Comparison of ENCODE assay signal across 20 cellular contexts in the genomic region with DNA sequence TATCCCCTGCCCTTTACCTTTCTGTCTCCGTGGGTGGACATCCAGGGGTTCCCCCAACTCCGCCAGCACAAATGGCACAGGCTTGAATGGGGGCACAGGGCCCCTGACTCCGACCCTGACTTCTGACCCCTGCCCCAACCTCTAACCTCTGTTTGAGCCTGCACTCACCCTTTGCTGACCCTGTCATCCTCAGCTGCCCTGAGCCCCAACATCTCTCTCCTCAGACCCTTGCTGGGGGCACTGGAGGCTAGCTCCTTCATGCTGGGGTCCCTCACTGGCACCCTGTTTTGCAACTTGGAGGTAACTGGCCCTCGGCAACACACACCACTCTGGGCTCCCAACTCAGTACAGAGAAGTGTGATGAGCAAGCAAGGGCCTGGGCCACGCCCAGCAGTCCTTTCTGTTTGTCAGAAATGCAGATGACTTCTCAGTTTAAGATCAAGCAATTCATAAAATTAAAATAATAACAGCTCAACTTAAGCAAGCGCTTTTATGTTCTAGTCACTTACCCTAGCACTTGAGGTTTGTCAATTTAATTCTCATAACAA. TPM values are rescaled to one million over a fixed set of nuclear protein-coding genes. Genes with fewer than 3 reads are reported as not detected.
A peak's percentile ranks its signal among the peaks of the same experiment; 100 is the strongest.
DNase-seq lines count a peak whose midpoint lies in the region; ATAC-seq and TF ChIP-seq lines count a peak whose summit lies in the region.
"Had no signal": no experiment of that assay in that cellular context is flagged by ENCODE, and none has a peak within 500 bp of the region (broad histone marks: within the 10 kb centered on the region; RNA-seq: fewer than 3 reads in every experiment).

No MANE protein-coding gene starts in this region.

- ATAC-seq in left lung (no peak), HG02798 (IDR thresholded peaks at IDR 0.05; ENCODE audit: poor library complexity, unreplicated experiment) (no peak)
- ATAC-seq: activated T-cell treated with anti-CD3 and anti-CD28 coated beads, Interleukin-2, amount 50 U/mL, for 72 hours; T-cell had no signal

- H3K4me3 ChIP-seq in breast epithelium (peak overlapping the region; percentile 9 to 69 (median 39)), left lung (peak overlapping the region in 1 of 2 donors; percentile 47), subcutaneous abdominal adipose tissue (ENCODE audit: low read depth in 1 of 5, low read length in 5 of 5) (peak overlapping the region in 4 of 5 donors; percentile 52 to 85 (median 72))

- H3K4me1 ChIP-seq in breast epithelium (no peaks in the 10 kb centered on the region), left lung (peaks cover 0 to 19% of the 10 kb centered on the region in 2 donors), subcutaneous abdominal adipose tissue (ENCODE audit: control insufficient read depth in 5 of 5, insufficient read depth in 5 of 5, low read length in 5 of 5) (peaks cover 13 to 60% (median 42%) of the 10 kb centered on the region in 5 donors)

- peak overlapping the region; percentile 12 to 87 for H3K27ac ChIP-seq in breast epithelium
- peak overlapping the region; percentile 81 to 85 for H3K27ac ChIP-seq in left lung
- H3K27ac ChIP-seq in subcutaneous abdominal adipose tissue (ENCODE audit: low read depth, low read length) = peak overlapping the region; percentile 83

- TF ChIP-seq CTCF in breast epithelium (IDR thresholded peaks at IDR 0.05) = no peak
- no peak for TF ChIP-seq CTCF in left lung (IDR thresholded peaks at IDR 0.05)

- peak overlapping the region; percentile 63 for H3K4me3 Mint-ChIP-seq in activated CD4-positive, alpha-beta memory T cell treated with anti-CD3 and anti-CD28 coated beads, Interleukin-2, amount 10 ng/mL, durations not matched to agents 7 days and 5 days
- no peak overlapping the region for H3K4me3 Mint-ChIP-seq in activated CD4-positive, alpha-beta memory T cell treated with anti-CD3 and anti-CD28 coated beads for 36 hours
- H3K4me3 Mint-ChIP-seq: activated T-cell treated with anti-CD3 and anti-CD28 coated beads, Interleukin-2, amount 50 U/mL, for 72 hours; CD4-positive, alpha-beta T cell; T-cell had no signal

- H3K9ac ChIP-seq in subcutaneous abdominal adipose tissue (ENCODE audit: low read length in 5 of 5) = peak overlapping the region in 2 of 5 donors; percentile 70 to 96

- H3K27ac Mint-ChIP-seq in activated CD4-positive, alpha-beta memory T cell treated with anti-CD3 and anti-CD28 coated beads, Interleukin-2, amount 10 ng/mL, durations not matched to agents 7 days and 5 days = no peak overlapping the region
- H3K27ac Mint-ChIP-seq in activated CD4-positive, alpha-beta memory T cell treated with anti-CD3 and anti-CD28 coated beads for 36 hours = no peak overlapping the region
- H3K27ac Mint-ChIP-seq: activated T-cell treated with anti-CD3 and anti-CD28 coated beads, Interleukin-2, amount 50 U/mL, for 72 hours; CD4-positive, alpha-beta T cell; T-cell had no signal

- CTCF ChIA-PET in activated CD4-positive, alpha-beta memory T cell treated with anti-CD3 and anti-CD28 coated beads, Interleukin-2, amount 10 ng/mL, durations not matched to agents 7 days and 5 days (lab: Charles Lee) = interaction anchor here (2.9 kb wide), 1 partner anchor 24 kb away, joined by 9 read pairs; no protein-coding TSS in a partner anchor
- CTCF ChIA-PET in activated CD4-positive, alpha-beta memory T cell treated with anti-CD3 and anti-CD28 coated beads for 36 hours (lab: Charles Lee) = no interaction called here

- peaks cover 6% of the 10 kb centered on the region for H3K27me3 Mint-ChIP-seq in activated CD4-positive, alpha-beta memory T cell treated with anti-CD3 and anti-CD28 coated beads, Interleukin-2, amount 10 ng/mL, durations not matched to agents 7 days and 5 days
- peaks cover 6% of the 10 kb centered on the region for H3K27me3 Mint-ChIP-seq in activated CD4-positive, alpha-beta memory T cell treated with anti-CD3 and anti-CD28 coated beads for 36 hours

- intact Hi-C loops in activated CD4-positive, alpha-beta memory T cell treated with anti-CD3 and anti-CD28 coated beads for 36 hours (cut with micrococcal nuclease) = no loop called here
- intact Hi-C loops in breast epithelium (cut with DNase I; ENCODE audit: low total_unique reads) = no loop called here
- intact Hi-C loops in left lung (cut with DNase I) = no loop called here

- H3K36me3 ChIP-seq in breast epithelium (no peaks in the 10 kb centered on the region), left lung (no peaks in the 10 kb centered on the region), subcutaneous abdominal adipose tissue (ENCODE audit: control insufficient read depth in 5 of 5, insufficient read depth in 5 of 5, low read length in 5 of 5) (peaks cover 0 to 9% (median 6%) of the 10 kb centered on the region in 5 donors)
- H3K36me3 ChIP-seq: thyroid gland had no signal

- H3K9me3 ChIP-seq in breast epithelium = no peaks in the 10 kb centered on the region
- H3K9me3 ChIP-seq in left lung = no peaks in the 10 kb centered on the region
- H3K9me3 ChIP-seq in subcutaneous abdominal adipose tissue (ENCODE audit: control insufficient read depth in 5 of 5, low read length in 5 of 5) = no peaks in the 10 kb centered on the region
- H3K9me3 ChIP-seq: thyroid gland had no signal

- no peaks in the 10 kb centered on the region for H3K36me3 Mint-ChIP-seq in activated CD4-positive, alpha-beta memory T cell treated with anti-CD3 and anti-CD28 coated beads, Interleukin-2, amount 10 ng/mL, durations not matched to agents 7 days and 5 days (ENCODE audit: low read depth)
- no peaks in the 10 kb centered on the region for H3K36me3 Mint-ChIP-seq in activated CD4-positive, alpha-beta memory T cell treated with anti-CD3 and anti-CD28 coated beads for 36 hours
- H3K36me3 Mint-ChIP-seq: T-cell had no signal

- TF ChIP-seq POLR2A in breast epithelium (IDR thresholded peaks at IDR 0.05) = no peak

- peaks cover 24% of the 10 kb centered on the region for H3K4me1 Mint-ChIP-seq in activated CD4-positive, alpha-beta memory T cell treated with anti-CD3 and anti-CD28 coated beads, Interleukin-2, amount 10 ng/mL, durations not matched to agents 7 days and 5 days
- no peaks in the 10 kb centered on the region for H3K4me1 Mint-ChIP-seq in activated CD4-positive, alpha-beta memory T cell treated with anti-CD3 and anti-CD28 coated beads for 36 hours (ENCODE audit: low read depth)
- H3K4me1 Mint-ChIP-seq: T-cell had no signal

- no peaks in the 10 kb centered on the region for H3K27me3 ChIP-seq in breast epithelium
- H3K27me3 ChIP-seq in left lung = no peaks in the 10 kb centered on the region
- H3K27me3 ChIP-seq in subcutaneous abdominal adipose tissue (ENCODE audit: control insufficient read depth in 5 of 5, insufficient read depth in 4 of 5, low read length in 5 of 5) = no peaks in the 10 kb centered on the region
- H3K27me3 ChIP-seq: thyroid gland had no signal

- POLR2A ChIA-PET in activated CD4-positive, alpha-beta memory T cell treated with anti-CD3 and anti-CD28 coated beads, Interleukin-2, amount 10 ng/mL, durations not matched to agents 7 days and 5 days (lab: Charles Lee) = interaction anchor here (0.9 kb wide), 1 partner anchor 33 kb away, joined by 3 read pairs; no protein-coding TSS in a partner anchor
- POLR2A ChIA-PET in activated CD4-positive, alpha-beta memory T cell treated with anti-CD3 and anti-CD28 coated beads for 36 hours (lab: Charles Lee) = no interaction called here

- H3K9me3 Mint-ChIP-seq in activated CD4-positive, alpha-beta memory T cell treated with anti-CD3 and anti-CD28 coated beads, Interleukin-2, amount 10 ng/mL, durations not matched to agents 7 days and 5 days = no peaks in the 10 kb centered on the region
- H3K9me3 Mint-ChIP-seq in activated CD4-positive, alpha-beta memory T cell treated with anti-CD3 and anti-CD28 coated beads for 36 hours = no peaks in the 10 kb centered on the region
- H3K9me3 Mint-ChIP-seq: activated T-cell treated with anti-CD3 and anti-CD28 coated beads, Interleukin-2, amount 50 U/mL, for 72 hours; CD4-positive, alpha-beta T cell; T-cell had no signal

- no peak for DNase-seq in activated CD4-positive, alpha-beta memory T cell treated with anti-CD3 and anti-CD28 coated beads, Interleukin-2, amount 10 ng/mL, durations not matched to agents 7 days and 5 days
- DNase-seq in activated CD4-positive, alpha-beta memory T cell treated with anti-CD3 and anti-CD28 coated beads for 36 hours = no peak
- DNase-seq in breast epithelium (ENCODE audit: low spot score in 2 of 2) (no peak), left lung (no peak), NCI-H1694 treated with DMSO at 0.1 percent for 48 hours (lab: John Stamatoyannopoulos, UW) (no peak), NCI-H524 (lab: John Stamatoyannopoulos, UW) (no peak)
- DNase-seq: activated CD4-positive, CD25-positive, alpha-beta regulatory T cell; activated T-cell treated with anti-CD3 and anti-CD28 coated beads, Interleukin-2, amount 50 U/mL, for 72 hours; aorta; CD4-positive, alpha-beta T cell; EL; foreskin melanocyte; KBM-7; NCI-H1417; NCI-H510A; posterior cingulate gyrus; T-cell; thyroid gland had no signal

RNA-seq across cellular contexts. Expression of a gene that starts 2.1 kb away (rescaled TPM):
- 100 to 1,000 TPM; 184 to 186 TPM for total RNA-seq in activated CD4-positive, alpha-beta memory T cell treated with anti-CD3 and anti-CD28 coated beads, Interleukin-2, amount 10 ng/mL, durations not matched to agents 7 days and 5 days
- total RNA-seq in activated CD4-positive, alpha-beta memory T cell treated with anti-CD3 and anti-CD28 coated beads for 36 hours = 1 to 10 TPM; 2.3 to 3.1 TPM
- total RNA-seq in breast epithelium (100 to 1,000 TPM; 101 to 196 (median 160) TPM), left lung (100 to 1,000 TPM; 278 to 394 TPM)

RNA-seq across cellular contexts. Expression of a gene that starts 16.8 kb away (rescaled TPM):
- 100 to 1,000 TPM; 100 to 102 TPM for total RNA-seq in activated CD4-positive, alpha-beta memory T cell treated with anti-CD3 and anti-CD28 coated beads, Interleukin-2, amount 10 ng/mL, durations not matched to agents 7 days and 5 days
- total RNA-seq in activated CD4-positive, alpha-beta memory T cell treated with anti-CD3 and anti-CD28 coated beads for 36 hours = 10 to 100 TPM; 69.3 to 74.4 TPM
- 10 to 100 TPM; 74.2 to 98.8 (median 92.1) TPM for total RNA-seq in breast epithelium
- total RNA-seq in left lung = 10 to 100 TPM; 37.9 to 59.3 TPM

RNA-seq across cellular contexts. Expression of a gene that starts 31.5 kb away (rescaled TPM):
- 10 to 100 TPM; 49.5 to 51.0 TPM for total RNA-seq in activated CD4-positive, alpha-beta memory T cell treated with anti-CD3 and anti-CD28 coated beads, Interleukin-2, amount 10 ng/mL, durations not matched to agents 7 days and 5 days
- total RNA-seq in activated CD4-positive, alpha-beta memory T cell treated with anti-CD3 and anti-CD28 coated beads for 36 hours = 10 to 100 TPM; 35.3 to 42.7 TPM
- total RNA-seq in breast epithelium (10 to 100 TPM in 2 of 3 donors, 1 to 10 TPM in 1; 6.6 to 14.5 (median 10.6) TPM), left lung (10 to 100 TPM; 20.3 to 23.8 TPM)

RNA-seq across cellular contexts. Expression of a gene that starts 31.6 kb away (rescaled TPM):
- total RNA-seq in activated CD4-positive, alpha-beta memory T cell treated with anti-CD3 and anti-CD28 coated beads, Interleukin-2, amount 10 ng/mL, durations not matched to agents 7 days and 5 days = 100 to 1,000 TPM; 210 to 216 TPM
- 100 to 1,000 TPM; 241 to 252 TPM for total RNA-seq in activated CD4-positive, alpha-beta memory T cell treated with anti-CD3 and anti-CD28 coated beads for 36 hours
- total RNA-seq in breast epithelium = 100 to 1,000 TPM; 156 to 201 (median 172) TPM
- 100 to 1,000 TPM; 142 to 148 TPM for total RNA-seq in left lung

Comparison
In these comparisons a context has a peak if more than half of its experiments do, and no peak if none do; other contexts are left out.
1. RNA of a gene that starts 2.1 kb away (total RNA-seq): 278 to 394 TPM in left lung, 184 to 186 TPM in activated CD4-positive, alpha-beta memory T cell treated with anti-CD3 and anti-CD28 coated beads, Interleukin-2, amount 10 ng/mL, durations not matched to agents 7 days and 5 days and 101 to 196 TPM in breast epithelium; 2.3 to 3.1 TPM in activated CD4-positive, alpha-beta memory T cell treated with anti-CD3 and anti-CD28 coated beads for 36 hours; every median in the first group is over 10 times any median in the second.
2. Peak in every context shown above with its lines, with median percentiles within 50 percentile points of each other: H3K27ac ChIP-seq.